In the genomic region with DNA sequence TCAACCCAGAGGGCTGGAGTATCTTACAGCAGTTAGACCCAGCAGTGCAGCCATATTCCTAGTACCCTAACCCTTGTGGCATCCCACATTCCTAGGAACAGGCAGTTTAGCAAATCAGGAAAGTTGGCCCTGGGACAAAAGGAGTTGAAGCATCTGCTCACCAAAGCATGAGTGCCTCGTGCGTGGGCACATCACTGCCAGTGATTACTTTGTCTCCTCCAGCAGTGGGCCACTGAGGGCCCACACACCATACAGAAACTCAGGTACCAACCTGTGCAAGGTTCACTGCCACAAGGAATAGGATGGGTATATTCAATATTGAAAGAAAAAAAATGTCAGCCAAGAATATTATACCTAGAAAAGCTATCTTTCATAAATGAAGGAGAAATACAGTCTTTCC, we compare ENCODE assay signal across 5 cellular contexts.
"Had no signal": no experiment of that assay in that cellular context is flagged by ENCODE, and none has a peak within 500 bp of the region (broad histone marks: within the 10 kb centered on the region; RNA-seq: fewer than 3 reads in every experiment).

No MANE protein-coding gene starts in this region.

- H3K27ac ChIP-seq: HL-60 had no signal

- DNase-seq: IMR-90, KBM-7 had no signal

- ATAC-seq: HepG2, K562 had no signal

- H3K4me3 ChIP-seq: K562 had no signal

- FAIRE-seq: HepG2, K562 had no signal
